ENCODE assay signal across 19 cellular contexts in the genomic region with DNA sequence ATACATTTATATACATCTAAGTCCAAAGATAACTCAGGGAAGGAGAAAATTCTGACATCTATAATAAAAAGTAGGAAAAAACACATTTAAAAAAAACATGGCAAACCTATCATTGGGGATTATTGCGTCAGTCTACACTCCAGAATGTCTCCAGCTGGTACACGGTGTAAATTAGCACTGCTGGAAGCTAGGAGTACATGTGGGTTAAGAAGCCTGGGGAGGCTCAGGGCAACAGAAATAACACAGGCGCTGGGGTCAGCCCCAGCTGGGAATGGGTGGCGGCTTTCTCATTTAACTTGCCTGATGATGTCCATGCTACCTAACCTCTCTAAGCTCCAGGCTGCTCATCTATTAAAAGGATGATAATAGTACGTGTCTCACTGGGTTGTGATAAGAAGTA.
"Had no signal": no experiment of that assay in that cellular context is flagged by ENCODE, and none has a peak within 500 bp of the region (broad histone marks: within the 10 kb centered on the region; RNA-seq: fewer than 3 reads in every experiment).

No MANE protein-coding gene starts in this region.

- DNase-seq: activated CD4-positive, alpha-beta T cell treated with anti-CD3 and anti-CD28 coated beads, Interleukin-2, amount 50 U/mL, for 1 hour; activated naive CD4-positive, alpha-beta T cell treated with Interleukin-2 at 50 U/mL for 16 hours; dorsolateral prefrontal cortex; erythroblast; occipital lobe; right cardiac atrium; spleen; stomach; T-helper 1 cell; T1000 had no signal

- H3K36me3 ChIP-seq: gastroesophageal sphincter, prostate gland, spleen, stomach, thoracic aorta had no signal

- H3K4me3 ChIP-seq: dorsolateral prefrontal cortex, gastroesophageal sphincter, prostate gland, spleen, stomach, thoracic aorta had no signal

- H3K4me1 ChIP-seq: prostate gland had no signal

- ATAC-seq: activated CD4-positive, CD25-positive, alpha-beta regulatory T cell treated with anti-CD3 and anti-CD28 coated beads, Interleukin-2, amount 50 U/mL, for 24 hours; activated T-helper 17 cell treated with anti-CD3 and anti-CD28 coated beads, Interleukin-2, amount 50 U/mL, for 72 hours; gastroesophageal sphincter; natural killer cell treated with Interleukin-12 subunit alpha and Interleukin-12 subunit beta and Interleukin-15 and Interleukin-18, amount 100 ng/mL, for 72 hours had no signal

- FAIRE-seq: astrocyte, bronchial epithelial cell had no signal

- H3K9me3 ChIP-seq: gastroesophageal sphincter, prostate gland, spleen, stomach, thoracic aorta had no signal

- H3K9me3 Mint-ChIP-seq: activated T-helper 17 cell treated with anti-CD3 and anti-CD28 coated beads, Interleukin-2, amount 50 U/mL, for 72 hours; memory B cell; natural killer cell treated with Interleukin-12 subunit alpha and Interleukin-12 subunit beta and Interleukin-15 and Interleukin-18, amount 100 ng/mL, for 72 hours had no signal

- H3K27ac ChIP-seq: dorsolateral prefrontal cortex, prostate gland, thoracic aorta had no signal

- H3K27ac Mint-ChIP-seq: activated T-helper 17 cell treated with anti-CD3 and anti-CD28 coated beads, Interleukin-2, amount 50 U/mL, for 72 hours; memory B cell; natural killer cell treated with Interleukin-12 subunit alpha and Interleukin-12 subunit beta and Interleukin-15 and Interleukin-18, amount 100 ng/mL, for 72 hours had no signal

- H3K27me3 ChIP-seq: gastroesophageal sphincter, spleen, stomach had no signal

- H3K4me3 Mint-ChIP-seq: activated T-helper 17 cell treated with anti-CD3 and anti-CD28 coated beads, Interleukin-2, amount 50 U/mL, for 72 hours; memory B cell; natural killer cell treated with Interleukin-12 subunit alpha and Interleukin-12 subunit beta and Interleukin-15 and Interleukin-18, amount 100 ng/mL, for 72 hours had no signal

- H3K36me3 Mint-ChIP-seq: memory B cell; natural killer cell treated with Interleukin-12 subunit alpha and Interleukin-12 subunit beta and Interleukin-15 and Interleukin-18, amount 100 ng/mL, for 72 hours had no signal
